In the genomic region with DNA sequence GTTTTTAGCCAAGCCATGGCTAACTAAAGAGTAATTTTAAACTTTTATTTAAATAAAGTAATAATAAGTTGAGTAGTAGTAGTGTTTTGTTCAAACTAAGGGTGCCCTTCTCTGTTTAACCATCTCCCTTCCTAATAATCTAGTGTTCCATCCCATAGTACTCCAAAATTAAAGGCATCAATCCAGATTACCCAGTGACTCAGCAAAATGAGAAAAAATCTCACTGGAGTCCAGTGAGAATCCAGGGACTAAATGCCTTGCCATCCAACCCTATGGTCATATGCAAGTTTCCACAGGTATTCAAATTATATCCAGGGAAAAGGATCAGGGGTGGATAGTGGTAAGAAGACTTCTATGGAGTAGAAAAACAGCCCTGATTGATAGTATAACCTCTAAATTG, we compare ENCODE assay signal across 28 cellular contexts.
"Had no signal": no experiment of that assay in that cellular context is flagged by ENCODE, and none has a peak within 500 bp of the region (broad histone marks: within the 10 kb centered on the region; RNA-seq: fewer than 3 reads in every experiment).

No MANE protein-coding gene starts in this region.

- H3K4me3 ChIP-seq: colonic mucosa, esophagus squamous epithelium, gastrocnemius medialis, heart right ventricle, left lung, lower lobe of right lung, mucosa of descending colon had no signal

- H3K4me1 ChIP-seq: colonic mucosa, esophagus squamous epithelium, gastrocnemius medialis, left lung, lower lobe of right lung had no signal

- H3K4me1 Mint-ChIP-seq: endodermal cell, mesothelial cell of epicardium had no signal

- H3K36me3 Mint-ChIP-seq: mesothelial cell of epicardium had no signal

- H3K27ac Mint-ChIP-seq: dendritic cell treated with granulocyte-macrophage colony-stimulating factor and Interleukin-4, amounts not matched to agents 40 ng/mL and 50 ng/mL, for 4 days; effector memory CD8-positive, alpha-beta T cell; endodermal cell; mesothelial cell of epicardium had no signal

- H3K27ac ChIP-seq: colonic mucosa, epithelial cell of prostate, esophagus squamous epithelium, gastrocnemius medialis, heart right ventricle, left lung, lower lobe of right lung had no signal

- H3K27me3 ChIP-seq: colonic mucosa, esophagus squamous epithelium, gastrocnemius medialis, heart right ventricle, left lung had no signal

- FAIRE-seq: endometrium, islet of Langerhans, keratinocyte had no signal

- DNase-seq: colonic mucosa; cortex of kidney; effector CD8-positive, alpha-beta T cell; effector memory CD8-positive, alpha-beta T cell; endodermal cell; erythroblast; esophagus squamous epithelium; foreskin fibroblast; foreskin melanocyte; gastrocnemius medialis; glutamatergic neuron; head of caudate nucleus; heart right ventricle; hippocampal formation; left cardiac atrium; left lung; left ventricle myocardium superior; lower lobe of right lung; mesenchymal stem cell; mucosa of descending colon; naive B cell had no signal

- H3K9me3 Mint-ChIP-seq: dendritic cell treated with granulocyte-macrophage colony-stimulating factor and Interleukin-4, amounts not matched to agents 40 ng/mL and 50 ng/mL, for 4 days; effector memory CD8-positive, alpha-beta T cell; endodermal cell had no signal

- H3K4me3 Mint-ChIP-seq: dendritic cell treated with granulocyte-macrophage colony-stimulating factor and Interleukin-4, amounts not matched to agents 40 ng/mL and 50 ng/mL, for 4 days; effector memory CD8-positive, alpha-beta T cell; endodermal cell; mesothelial cell of epicardium; naive B cell had no signal

- H3K27me3 Mint-ChIP-seq: dendritic cell treated with granulocyte-macrophage colony-stimulating factor and Interleukin-4, amounts not matched to agents 40 ng/mL and 50 ng/mL, for 4 days; effector memory CD8-positive, alpha-beta T cell; naive B cell had no signal

- H3K9me3 ChIP-seq: esophagus squamous epithelium, gastrocnemius medialis, heart right ventricle, left lung, lower lobe of right lung, mucosa of descending colon had no signal

- H3K36me3 ChIP-seq: colonic mucosa, esophagus squamous epithelium, gastrocnemius medialis, heart right ventricle, left lung, lower lobe of right lung had no signal

- ATAC-seq: effector memory CD8-positive, alpha-beta T cell; esophagus mucosa; gastrocnemius medialis; heart right ventricle; left cardiac atrium; left lung; left ventricle myocardium superior; lower lobe of right lung; mucosa of descending colon had no signal
